10 cellular contexts compared by ENCODE assay signal in the genomic region with DNA sequence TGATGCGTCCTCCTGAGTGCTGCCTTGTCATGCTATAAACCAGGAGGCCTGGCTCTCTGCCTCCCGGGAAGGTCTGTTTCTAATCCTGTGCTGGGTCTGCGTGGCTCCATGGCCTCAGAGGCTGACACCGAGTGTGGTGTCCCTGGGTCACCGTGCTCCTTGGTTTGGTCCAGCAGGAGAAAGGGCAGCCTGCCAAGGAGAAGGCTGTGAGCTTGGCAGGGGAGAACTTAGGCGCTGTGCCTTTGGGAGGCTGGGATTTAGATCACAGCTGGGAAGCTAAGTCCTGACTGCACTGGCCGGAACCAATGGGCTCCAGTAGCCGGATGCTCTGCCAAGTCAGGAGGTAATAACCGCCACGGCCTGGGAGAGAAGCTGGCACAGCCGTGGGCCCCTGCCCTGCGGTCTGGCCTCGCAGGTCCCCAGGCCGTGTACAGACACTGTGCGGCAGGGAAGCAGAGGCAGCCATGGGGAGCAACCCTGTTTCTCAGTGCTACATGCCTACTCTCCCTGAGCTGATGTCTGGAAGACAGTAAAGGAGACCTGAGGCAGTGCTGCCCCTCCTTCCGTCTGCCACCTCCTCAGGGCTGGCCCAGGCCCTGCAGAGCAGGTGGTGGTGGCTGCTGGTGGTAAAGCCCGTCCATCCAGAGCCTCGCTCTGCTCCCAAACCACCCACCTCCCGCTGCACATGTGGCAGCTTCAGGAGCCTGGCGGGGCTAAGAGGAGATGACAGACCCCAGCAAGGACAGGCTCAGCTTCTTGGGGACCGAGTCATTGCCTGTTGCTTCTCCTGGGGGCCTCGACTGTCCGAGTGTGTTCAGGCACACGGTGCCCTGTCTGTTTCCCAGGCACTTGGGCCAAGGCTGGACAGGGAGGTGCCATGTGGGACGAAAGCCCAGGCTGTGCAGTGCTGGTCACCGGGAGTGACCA. TPM values are rescaled to one million over a fixed set of nuclear protein-coding genes. Genes with fewer than 3 reads are reported as not detected.
DNase-seq lines count a peak whose midpoint lies in the region; ATAC-seq and TF ChIP-seq lines count a peak whose summit lies in the region.
"Had no signal": no experiment of that assay in that cellular context is flagged by ENCODE, and none has a peak within 500 bp of the region (broad histone marks: within the 10 kb centered on the region; RNA-seq: fewer than 3 reads in every experiment).

No MANE protein-coding gene starts in this region.

- H3K27me3 ChIP-seq in esophagus muscularis mucosa (no peaks in the 10 kb centered on the region), vagina (no peaks in the 10 kb centered on the region)
- H3K27me3 ChIP-seq: SJCRH30 had no signal

- H3K4me1 ChIP-seq in esophagus muscularis mucosa (peaks cover 27 to 42% (median 37%) of the 10 kb centered on the region in 4 donors), vagina (peaks cover 38% of the 10 kb centered on the region)

- H3K4me3 Mint-ChIP-seq in activated T-cell treated with anti-CD3 and anti-CD28 coated beads, Interleukin-2, amount 50 U/mL, for 24 hours = no peak overlapping the region
- H3K4me3 Mint-ChIP-seq: activated naive CD8-positive, alpha-beta T cell treated with anti-CD3 and anti-CD28 coated beads, Interleukin-2, amount 10 ng/mL, durations not matched to agents 7 days and 5 days had no signal

- H3K9me3 Mint-ChIP-seq in activated T-cell treated with anti-CD3 and anti-CD28 coated beads, Interleukin-2, amount 50 U/mL, for 24 hours = no peaks in the 10 kb centered on the region
- H3K9me3 Mint-ChIP-seq: activated naive CD8-positive, alpha-beta T cell treated with anti-CD3 and anti-CD28 coated beads, Interleukin-2, amount 10 ng/mL, durations not matched to agents 7 days and 5 days had no signal

- H3K36me3 ChIP-seq in esophagus muscularis mucosa (no peaks in the 10 kb centered on the region), vagina (no peaks in the 10 kb centered on the region)
- H3K36me3 ChIP-seq: SJCRH30 had no signal

- no peak for TF ChIP-seq EP300 in esophagus muscularis mucosa (IDR thresholded peaks at IDR 0.05)

- no peaks in the 10 kb centered on the region for H3K9me3 ChIP-seq in esophagus muscularis mucosa
- no peaks in the 10 kb centered on the region for H3K9me3 ChIP-seq in vagina
- H3K9me3 ChIP-seq: SJCRH30 had no signal

- H3K27ac ChIP-seq in esophagus muscularis mucosa (replicated peaks in 1 of 4) (peak overlapping the region; percentile 67 to 79 (median 72)), vagina (peak overlapping the region; percentile 60)
- H3K27ac ChIP-seq: SJCRH30 had no signal

- no peaks in the 10 kb centered on the region for H3K36me3 Mint-ChIP-seq in activated T-cell treated with anti-CD3 and anti-CD28 coated beads, Interleukin-2, amount 50 U/mL, for 24 hours (ENCODE audit: low read depth)
- H3K36me3 Mint-ChIP-seq: activated naive CD8-positive, alpha-beta T cell treated with anti-CD3 and anti-CD28 coated beads, Interleukin-2, amount 10 ng/mL, durations not matched to agents 7 days and 5 days had no signal

- H3K27ac Mint-ChIP-seq in activated T-cell treated with anti-CD3 and anti-CD28 coated beads, Interleukin-2, amount 50 U/mL, for 24 hours = no peak overlapping the region
- H3K27ac Mint-ChIP-seq: activated naive CD8-positive, alpha-beta T cell treated with anti-CD3 and anti-CD28 coated beads, Interleukin-2, amount 10 ng/mL, durations not matched to agents 7 days and 5 days had no signal

- intact Hi-C loops in esophagus muscularis mucosa (cut with DNase I) (no loop called here), vagina (cut with DNase I) (loop anchor here (5.0 to 10.0 kb wide), 2 partner anchors 64 to 107 kb away; a partner anchor contains a TSS)

- ATAC-seq in GM19328 (IDR thresholded peaks at IDR 0.05; ENCODE audit: unreplicated experiment) (no peak), GM19467 (IDR thresholded peaks at IDR 0.05; ENCODE audit: unreplicated experiment) (no peak)

- H3K4me1 Mint-ChIP-seq in activated T-cell treated with anti-CD3 and anti-CD28 coated beads, Interleukin-2, amount 50 U/mL, for 24 hours (ENCODE audit: low read depth) = peaks cover 20% of the 10 kb centered on the region

- peak; percentile 16 for DNase-seq in activated T-cell treated with anti-CD3 and anti-CD28 coated beads, Interleukin-2, amount 50 U/mL, for 1 hour
- no peak for DNase-seq in activated T-cell treated with anti-CD3 and anti-CD28 coated beads, Interleukin-2, amount 50 U/mL, for 24 hours
- DNase-seq in esophagus muscularis mucosa (ENCODE audit: extremely low spot score) (no peak), midbrain (lab: John Stamatoyannopoulos, UW) (peak; percentile 70), vagina (ENCODE audit: extremely low spot score in 2 of 2) (peak in 1 of 2 donors; percentile 96), D341Med (ENCODE audit: low spot score) (no peak)
- DNase-seq: activated naive CD8-positive, alpha-beta T cell treated with anti-CD3 and anti-CD28 coated beads, Interleukin-2, amount 10 ng/mL, durations not matched to agents 7 days and 5 days had no signal

- TF ChIP-seq POLR2A in esophagus muscularis mucosa (IDR thresholded peaks at IDR 0.05; ENCODE audit: low read depth) (no peak), vagina (IDR thresholded peaks at IDR 0.05) (no peak)

- H3K4me3 ChIP-seq in esophagus muscularis mucosa (no peak overlapping the region), vagina (no peak overlapping the region)
- H3K4me3 ChIP-seq: SJCRH30 had no signal

- peaks cover 74% of the 10 kb centered on the region for H3K27me3 Mint-ChIP-seq in activated T-cell treated with anti-CD3 and anti-CD28 coated beads, Interleukin-2, amount 50 U/mL, for 24 hours

- TF ChIP-seq CTCF in esophagus muscularis mucosa (IDR thresholded peaks at IDR 0.05) = no peak
- no peak for TF ChIP-seq CTCF in vagina (IDR thresholded peaks at IDR 0.05)

- 15% methylated on average over 13 of the region's 26 CpGs for WGBS in esophagus muscularis mucosa

RNA-seq across cellular contexts. Expression of a gene that starts 44.9 kb away (rescaled TPM):
- total RNA-seq in esophagus muscularis mucosa (1 to 10 TPM in 2 of 4 donors, under 1 TPM in 2; 0.17 to 2.1 (median 0.89) TPM), vagina (not detected)

Comparison
In these comparisons a context has a peak if more than half of its experiments do, and no peak if none do; other contexts are left out.
1. DNase-seq: peak in activated T-cell treated with anti-CD3 and anti-CD28 coated beads, Interleukin-2, amount 50 U/mL, for 1 hour (single experiment) and midbrain (single experiment); none in activated T-cell treated with anti-CD3 and anti-CD28 coated beads, Interleukin-2, amount 50 U/mL, for 24 hours (single experiment), esophagus muscularis mucosa (single experiment) and D341Med (single experiment).